3 cellular contexts compared by ENCODE assay signal in genomic region chr11:83858694-83859093, GRCh38.
TF ChIP-seq lines count a peak whose summit lies in the region.

No MANE protein-coding gene starts in this region.

TF ChIP-seq in HepG2, 621 proteins besides CTCF, POLR2A, EP300 and RAD21:
- no peak for TF ChIP-seq GLMP (CRISPR knock-in tag; IDR thresholded peaks at IDR 0.05; ENCODE audit: borderline replicate concordance)
- TF ChIP-seq ZNF275 (CRISPR knock-in tag; IDR thresholded peaks at IDR 0.05; ENCODE audit: borderline replicate concordance) = no peak
- TF ChIP-seq, protein P1, sequence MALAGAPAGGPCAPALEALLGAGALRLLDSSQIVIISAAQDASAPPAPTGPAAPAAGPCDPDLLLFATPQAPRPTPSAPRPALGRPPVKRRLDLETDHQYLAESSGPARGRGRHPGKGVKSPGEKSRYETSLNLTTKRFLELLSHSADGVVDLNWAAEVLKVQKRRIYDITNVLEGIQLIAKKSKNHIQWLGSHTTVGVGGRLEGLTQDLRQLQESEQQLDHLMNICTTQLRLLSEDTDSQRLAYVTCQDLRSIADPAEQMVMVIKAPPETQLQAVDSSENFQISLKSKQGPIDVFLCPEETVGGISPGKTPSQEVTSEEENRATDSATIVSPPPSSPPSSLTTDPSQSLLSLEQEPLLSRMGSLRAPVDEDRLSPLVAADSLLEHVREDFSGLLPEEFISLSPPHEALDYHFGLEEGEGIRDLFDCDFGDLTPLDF (CRISPR knock-in tag; IDR thresholded peaks at IDR 0.05) = no peak
- TF ChIP-seq, protein P2, sequence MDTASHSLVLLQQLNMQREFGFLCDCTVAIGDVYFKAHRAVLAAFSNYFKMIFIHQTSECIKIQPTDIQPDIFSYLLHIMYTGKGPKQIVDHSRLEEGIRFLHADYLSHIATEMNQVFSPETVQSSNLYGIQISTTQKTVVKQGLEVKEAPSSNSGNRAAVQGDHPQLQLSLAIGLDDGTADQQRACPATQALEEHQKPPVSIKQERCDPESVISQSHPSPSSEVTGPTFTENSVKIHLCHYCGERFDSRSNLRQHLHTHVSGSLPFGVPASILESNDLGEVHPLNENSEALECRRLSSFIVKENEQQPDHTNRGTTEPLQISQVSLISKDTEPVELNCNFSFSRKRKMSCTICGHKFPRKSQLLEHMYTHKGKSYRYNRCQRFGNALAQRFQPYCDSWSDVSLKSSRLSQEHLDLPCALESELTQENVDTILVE (CRISPR knock-in tag; IDR thresholded peaks at IDR 0.05) = no peak
- no peak for TF ChIP-seq IRF1 (CRISPR knock-in tag; IDR thresholded peaks at IDR 0.05; ENCODE audit: low read depth)
- peak in 1 of 2 experiments; percentile 67; a peak in 3 of 4 replicates for TF ChIP-seq MAFK (conservative IDR thresholded peaks at IDR 0.05 in 1 of 2, IDR thresholded peaks at IDR 0.05 in 1 of 2; ENCODE audit: low read length in 2 of 2)
- TF ChIP-seq CHD2 (IDR thresholded peaks at IDR 0.05; ENCODE audit: low read depth, low read length) = no peak
- no peak for TF ChIP-seq TEAD2 (CRISPR knock-in tag; IDR thresholded peaks at IDR 0.05)
- peak; percentile 56; the same call in 1 of the 2 replicates for TF ChIP-seq MAFF (IDR thresholded peaks at IDR 0.05; ENCODE audit: low read depth, low read length)
TF ChIP-seq in HepG2: peak in this region for 2.

TF ChIP-seq in A549, 52 proteins besides CTCF, POLR2A, EP300 and RAD21:
- no peak for TF ChIP-seq HOXB5 (CRISPR knock-in tag; IDR thresholded peaks at IDR 0.05)
- peak; percentile 42 for TF ChIP-seq MAFK (IDR thresholded peaks at IDR 0.05; ENCODE audit: partially characterized antibody)

TF ChIP-seq in K562, 482 proteins besides CTCF, POLR2A, EP300 and RAD21:
- peak; percentile 11; the same call in 1 of the 2 replicates for TF ChIP-seq ZNF316 (IDR thresholded peaks at IDR 0.05)
- no peak for TF ChIP-seq SNAPC5 (CRISPR knock-in tag; IDR thresholded peaks at IDR 0.05)
